30 cellular contexts compared by ENCODE assay signal in genomic region chr5:14376789-14377188, GRCh38.
"Had no signal": no experiment of that assay in that cellular context is flagged by ENCODE, and none has a peak within 500 bp of the region (broad histone marks: within the 10 kb centered on the region; RNA-seq: fewer than 3 reads in every experiment).

No MANE protein-coding gene starts in this region.

- H3K27me3 ChIP-seq: neural progenitor cell, ovary, right lobe of liver, sigmoid colon, stomach, suprapubic skin, testis, tibial artery, transverse colon, upper lobe of right lung, uterus had no signal

- H3K4me1 ChIP-seq: parathyroid adenoma, psoas muscle, right lobe of liver, suprapubic skin, tibial artery, transverse colon, upper lobe of right lung, uterus had no signal

- H3K9me3 Mint-ChIP-seq: naive thymus-derived CD4-positive, alpha-beta T cell; natural killer cell; nephron; neural progenitor cell; stimulated activated effector memory CD8-positive, alpha-beta T cell treated with anti-CD3 and anti-CD28 coated beads, Interleukin-12 subunit alpha, Interleukin-12 subunit beta, amount 100 ng/mL, for 72 hours; stimulated activated naive CD8-positive, alpha-beta T cell treated with anti-CD3 and anti-CD28 coated beads, Interleukin-15, Interleukin-2, amounts not matched to agents 100 ng/mL and 50 ng/mL, for 24 hours; type B pancreatic cell had no signal

- H3K4me3 Mint-ChIP-seq: naive thymus-derived CD4-positive, alpha-beta T cell; natural killer cell; nephron; neural progenitor cell; stimulated activated effector memory CD8-positive, alpha-beta T cell treated with anti-CD3 and anti-CD28 coated beads, Interleukin-12 subunit alpha, Interleukin-12 subunit beta, amount 100 ng/mL, for 72 hours; stimulated activated naive B cell treated with anti-CD40 and anti-IgM and Interleukin-4, amounts not matched to agents 10 μg/mL and 1 μg/mL and 100 μg/mL, for 72 hours; stimulated activated naive CD8-positive, alpha-beta T cell treated with anti-CD3 and anti-CD28 coated beads, Interleukin-15, Interleukin-2, amounts not matched to agents 100 ng/mL and 50 ng/mL, for 24 hours; type B pancreatic cell had no signal

- H3K4me3 ChIP-seq: neural progenitor cell, ovary, psoas muscle, right lobe of liver, sigmoid colon, stomach, suprapubic skin, testis, tibial artery, transverse colon, upper lobe of right lung, uterus had no signal

- H3K27ac Mint-ChIP-seq: naive thymus-derived CD4-positive, alpha-beta T cell; natural killer cell; nephron; neural progenitor cell; progenitor cell of endocrine pancreas; stimulated activated effector memory CD8-positive, alpha-beta T cell treated with anti-CD3 and anti-CD28 coated beads, Interleukin-12 subunit alpha, Interleukin-12 subunit beta, amount 100 ng/mL, for 72 hours; stimulated activated naive B cell treated with anti-CD40 and anti-IgM and Interleukin-4, amounts not matched to agents 10 μg/mL and 1 μg/mL and 100 μg/mL, for 72 hours; stimulated activated naive CD8-positive, alpha-beta T cell treated with anti-CD3 and anti-CD28 coated beads, Interleukin-15, Interleukin-2, amounts not matched to agents 100 ng/mL and 50 ng/mL, for 24 hours; type B pancreatic cell had no signal

- H2AFZ ChIP-seq: neural progenitor cell, parathyroid adenoma had no signal

- DNase-seq: naive thymus-derived CD4-positive, alpha-beta T cell; natural killer cell; occipital lobe; ovary; posterior cingulate gyrus; psoas muscle; right cardiac atrium; right lobe of liver; sigmoid colon; small intestine; stimulated activated CD4-positive, alpha-beta T cell treated with anti-CD3 and anti-CD28 coated beads, Interleukin-15, amount 100 ng/mL, for 24 hours; stimulated activated CD4-positive, alpha-beta T cell treated with anti-CD3 and anti-CD28 coated beads, Interleukin-2, amount 100 ng/mL, for 24 hours; stimulated activated CD4-positive, alpha-beta T cell treated with anti-CD3 and anti-CD28 coated beads, Interleukin-2, amount 100 ng/mL, for 48 hours; stimulated activated CD4-positive, alpha-beta T cell treated with anti-CD3 and anti-CD28 coated beads, Interleukin-4, amount 100 ng/mL, for 24 hours; stimulated activated naive B cell treated with anti-CD40 and anti-IgM and Interleukin-4, amounts not matched to agents 10 μg/mL and 1 μg/mL and 100 μg/mL, for 72 hours; stimulated activated naive CD4-positive, alpha-beta T cell treated with Interleukin-2 at 50 U/mL for 16 hours; stomach; testis; tibial artery; transverse colon; upper lobe of right lung; uterus had no signal

- ATAC-seq: naive thymus-derived CD4-positive, alpha-beta T cell; natural killer cell; psoas muscle; right cardiac atrium; right lobe of liver; stimulated activated effector memory CD8-positive, alpha-beta T cell treated with anti-CD3 and anti-CD28 coated beads, Interleukin-12 subunit alpha, Interleukin-12 subunit beta, amount 100 ng/mL, for 72 hours; stimulated activated naive B cell treated with anti-CD40 and anti-IgM and Interleukin-4, amounts not matched to agents 10 μg/mL and 1 μg/mL and 100 μg/mL, for 72 hours; upper lobe of right lung had no signal

- H3K4me2 ChIP-seq: neural progenitor cell had no signal

- H3K27me3 Mint-ChIP-seq: progenitor cell of endocrine pancreas; stimulated activated naive B cell treated with anti-CD40 and anti-IgM and Interleukin-4, amounts not matched to agents 10 μg/mL and 1 μg/mL and 100 μg/mL, for 72 hours; stimulated activated naive CD8-positive, alpha-beta T cell treated with anti-CD3 and anti-CD28 coated beads, Interleukin-15, Interleukin-2, amounts not matched to agents 100 ng/mL and 50 ng/mL, for 24 hours; type B pancreatic cell had no signal

- H3K9ac ChIP-seq: neural progenitor cell, parathyroid adenoma had no signal

- H3K36me3 ChIP-seq: ovary, uterus had no signal

- H3K4me1 Mint-ChIP-seq: natural killer cell; nephron; stimulated activated effector memory CD8-positive, alpha-beta T cell treated with anti-CD3 and anti-CD28 coated beads, Interleukin-12 subunit alpha, Interleukin-12 subunit beta, amount 100 ng/mL, for 72 hours had no signal

- H3K27ac ChIP-seq: neural progenitor cell, ovary, parathyroid adenoma, psoas muscle, right lobe of liver, sigmoid colon, stomach, suprapubic skin, testis, tibial artery, transverse colon, upper lobe of right lung, uterus had no signal

- H3K79me2 ChIP-seq: parathyroid adenoma had no signal

- H3K9me3 ChIP-seq: ovary, psoas muscle, right lobe of liver, sigmoid colon, stomach, suprapubic skin, testis, tibial artery, transverse colon, upper lobe of right lung, uterus had no signal
